1 cellular context compared by ENCODE assay signal in the genomic region with DNA sequence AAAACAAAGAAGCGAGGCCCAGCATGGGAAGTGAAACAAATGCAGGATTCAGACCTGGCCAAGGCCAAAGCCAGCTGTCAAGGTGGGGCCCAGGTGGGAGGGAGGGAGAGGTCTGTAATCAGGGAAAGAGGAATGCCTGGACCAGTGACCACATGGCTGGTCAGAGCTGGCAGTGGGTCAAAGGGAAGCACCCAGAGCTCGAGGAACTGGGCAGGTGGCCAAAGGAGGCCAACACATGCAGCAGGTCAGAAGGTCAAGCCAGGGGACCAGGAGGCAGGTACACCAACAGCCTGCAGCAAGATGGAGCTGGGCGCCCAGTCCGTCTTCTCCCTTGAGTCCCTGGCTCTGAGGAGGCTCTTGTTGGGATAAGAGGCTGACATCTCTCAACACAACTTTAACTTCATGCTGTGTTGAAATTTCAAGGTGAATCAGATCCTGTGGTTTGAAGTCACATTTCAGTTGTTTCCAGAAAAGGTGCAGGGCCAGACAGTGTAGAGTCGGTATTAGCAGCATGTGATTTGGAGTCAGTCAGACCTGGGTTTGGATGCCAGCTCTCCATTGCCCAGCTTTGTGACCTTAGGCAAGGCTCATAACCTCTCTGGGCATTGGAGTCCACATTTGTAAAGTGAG.
TF ChIP-seq lines count a peak whose summit lies in the region.

No MANE protein-coding gene starts in this region.

TF ChIP-seq in HepG2, 621 proteins besides CTCF, POLR2A, EP300 and RAD21 (continued from another document and continues in another):
- TF ChIP-seq, protein P1, sequence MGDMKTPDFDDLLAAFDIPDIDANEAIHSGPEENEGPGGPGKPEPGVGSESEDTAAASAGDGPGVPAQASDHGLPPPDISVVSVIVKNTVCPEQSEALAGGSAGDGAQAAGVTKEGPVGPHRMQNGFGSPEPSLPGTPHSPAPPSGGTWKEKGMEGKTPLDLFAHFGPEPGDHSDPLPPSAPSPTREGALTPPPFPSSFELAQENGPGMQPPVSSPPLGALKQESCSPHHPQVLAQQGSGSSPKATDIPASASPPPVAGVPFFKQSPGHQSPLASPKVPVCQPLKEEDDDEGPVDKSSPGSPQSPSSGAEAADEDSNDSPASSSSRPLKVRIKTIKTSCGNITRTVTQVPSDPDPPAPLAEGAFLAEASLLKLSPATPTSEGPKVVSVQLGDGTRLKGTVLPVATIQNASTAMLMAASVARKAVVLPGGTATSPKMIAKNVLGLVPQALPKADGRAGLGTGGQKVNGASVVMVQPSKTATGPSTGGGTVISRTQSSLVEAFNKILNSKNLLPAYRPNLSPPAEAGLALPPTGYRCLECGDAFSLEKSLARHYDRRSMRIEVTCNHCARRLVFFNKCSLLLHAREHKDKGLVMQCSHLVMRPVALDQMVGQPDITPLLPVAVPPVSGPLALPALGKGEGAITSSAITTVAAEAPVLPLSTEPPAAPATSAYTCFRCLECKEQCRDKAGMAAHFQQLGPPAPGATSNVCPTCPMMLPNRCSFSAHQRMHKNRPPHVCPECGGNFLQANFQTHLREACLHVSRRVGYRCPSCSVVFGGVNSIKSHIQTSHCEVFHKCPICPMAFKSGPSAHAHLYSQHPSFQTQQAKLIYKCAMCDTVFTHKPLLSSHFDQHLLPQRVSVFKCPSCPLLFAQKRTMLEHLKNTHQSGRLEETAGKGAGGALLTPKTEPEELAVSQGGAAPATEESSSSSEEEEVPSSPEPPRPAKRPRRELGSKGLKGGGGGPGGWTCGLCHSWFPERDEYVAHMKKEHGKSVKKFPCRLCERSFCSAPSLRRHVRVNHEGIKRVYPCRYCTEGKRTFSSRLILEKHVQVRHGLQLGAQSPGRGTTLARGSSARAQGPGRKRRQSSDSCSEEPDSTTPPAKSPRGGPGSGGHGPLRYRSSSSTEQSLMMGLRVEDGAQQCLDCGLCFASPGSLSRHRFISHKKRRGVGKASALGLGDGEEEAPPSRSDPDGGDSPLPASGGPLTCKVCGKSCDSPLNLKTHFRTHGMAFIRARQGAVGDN (CRISPR knock-in tag; IDR thresholded peaks at IDR 0.05) = peak; percentile 90
- TF ChIP-seq TSC22D2 (CRISPR knock-in tag; IDR thresholded peaks at IDR 0.05; ENCODE audit: borderline replicate concordance) = no peak
- TF ChIP-seq, protein P2, sequence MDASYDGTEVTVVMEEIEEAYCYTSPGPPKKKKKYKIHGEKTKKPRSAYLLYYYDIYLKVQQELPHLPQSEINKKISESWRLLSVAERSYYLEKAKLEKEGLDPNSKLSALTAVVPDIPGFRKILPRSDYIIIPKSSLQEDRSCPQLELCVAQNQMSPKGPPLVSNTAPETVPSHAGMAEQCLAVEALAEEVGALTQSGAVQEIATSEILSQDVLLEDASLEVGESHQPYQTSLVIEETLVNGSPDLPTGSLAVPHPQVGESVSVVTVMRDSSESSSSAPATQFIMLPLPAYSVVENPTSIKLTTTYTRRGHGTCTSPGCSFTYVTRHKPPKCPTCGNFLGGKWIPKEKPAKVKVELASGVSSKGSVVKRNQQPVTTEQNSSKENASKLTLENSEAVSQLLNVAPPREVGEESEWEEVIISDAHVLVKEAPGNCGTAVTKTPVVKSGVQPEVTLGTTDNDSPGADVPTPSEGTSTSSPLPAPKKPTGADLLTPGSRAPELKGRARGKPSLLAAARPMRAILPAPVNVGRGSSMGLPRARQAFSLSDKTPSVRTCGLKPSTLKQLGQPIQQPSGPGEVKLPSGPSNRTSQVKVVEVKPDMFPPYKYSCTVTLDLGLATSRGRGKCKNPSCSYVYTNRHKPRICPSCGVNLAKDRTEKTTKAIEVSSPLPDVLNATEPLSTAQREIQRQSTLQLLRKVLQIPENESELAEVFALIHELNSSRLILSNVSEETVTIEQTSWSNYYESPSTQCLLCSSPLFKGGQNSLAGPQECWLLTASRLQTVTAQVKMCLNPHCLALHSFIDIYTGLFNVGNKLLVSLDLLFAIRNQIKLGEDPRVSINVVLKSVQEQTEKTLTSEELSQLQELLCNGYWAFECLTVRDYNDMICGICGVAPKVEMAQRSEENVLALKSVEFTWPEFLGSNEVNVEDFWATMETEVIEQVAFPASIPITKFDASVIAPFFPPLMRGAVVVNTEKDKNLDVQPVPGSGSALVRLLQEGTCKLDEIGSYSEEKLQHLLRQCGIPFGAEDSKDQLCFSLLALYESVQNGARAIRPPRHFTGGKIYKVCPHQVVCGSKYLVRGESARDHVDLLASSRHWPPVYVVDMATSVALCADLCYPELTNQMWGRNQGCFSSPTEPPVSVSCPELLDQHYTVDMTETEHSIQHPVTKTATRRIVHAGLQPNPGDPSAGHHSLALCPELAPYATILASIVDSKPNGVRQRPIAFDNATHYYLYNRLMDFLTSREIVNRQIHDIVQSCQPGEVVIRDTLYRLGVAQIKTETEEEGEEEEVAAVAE (CRISPR knock-in tag; IDR thresholded peaks at IDR 0.05; ENCODE audit: borderline replicate concordance) = no peak
- peak; percentile 23; the same call in 1 of the 2 replicates for TF ChIP-seq KDM2A (CRISPR knock-in tag; IDR thresholded peaks at IDR 0.05; ENCODE audit: borderline replicate concordance, low read depth)
- TF ChIP-seq HOXD1 (CRISPR knock-in tag; IDR thresholded peaks at IDR 0.05) = peak; percentile 37; the same call in 1 of the 2 replicates
- peak; percentile 54; the same call in 1 of the 2 replicates for TF ChIP-seq NCOA2 (CRISPR knock-in tag; IDR thresholded peaks at IDR 0.05)
- peak; percentile 41; the same call in 1 of the 2 replicates for TF ChIP-seq MTA1 (CRISPR knock-in tag; IDR thresholded peaks at IDR 0.05; ENCODE audit: borderline replicate concordance)
- TF ChIP-seq ZNF468 (CRISPR knock-in tag; IDR thresholded peaks at IDR 0.05) = no peak
- TF ChIP-seq, protein P3, sequence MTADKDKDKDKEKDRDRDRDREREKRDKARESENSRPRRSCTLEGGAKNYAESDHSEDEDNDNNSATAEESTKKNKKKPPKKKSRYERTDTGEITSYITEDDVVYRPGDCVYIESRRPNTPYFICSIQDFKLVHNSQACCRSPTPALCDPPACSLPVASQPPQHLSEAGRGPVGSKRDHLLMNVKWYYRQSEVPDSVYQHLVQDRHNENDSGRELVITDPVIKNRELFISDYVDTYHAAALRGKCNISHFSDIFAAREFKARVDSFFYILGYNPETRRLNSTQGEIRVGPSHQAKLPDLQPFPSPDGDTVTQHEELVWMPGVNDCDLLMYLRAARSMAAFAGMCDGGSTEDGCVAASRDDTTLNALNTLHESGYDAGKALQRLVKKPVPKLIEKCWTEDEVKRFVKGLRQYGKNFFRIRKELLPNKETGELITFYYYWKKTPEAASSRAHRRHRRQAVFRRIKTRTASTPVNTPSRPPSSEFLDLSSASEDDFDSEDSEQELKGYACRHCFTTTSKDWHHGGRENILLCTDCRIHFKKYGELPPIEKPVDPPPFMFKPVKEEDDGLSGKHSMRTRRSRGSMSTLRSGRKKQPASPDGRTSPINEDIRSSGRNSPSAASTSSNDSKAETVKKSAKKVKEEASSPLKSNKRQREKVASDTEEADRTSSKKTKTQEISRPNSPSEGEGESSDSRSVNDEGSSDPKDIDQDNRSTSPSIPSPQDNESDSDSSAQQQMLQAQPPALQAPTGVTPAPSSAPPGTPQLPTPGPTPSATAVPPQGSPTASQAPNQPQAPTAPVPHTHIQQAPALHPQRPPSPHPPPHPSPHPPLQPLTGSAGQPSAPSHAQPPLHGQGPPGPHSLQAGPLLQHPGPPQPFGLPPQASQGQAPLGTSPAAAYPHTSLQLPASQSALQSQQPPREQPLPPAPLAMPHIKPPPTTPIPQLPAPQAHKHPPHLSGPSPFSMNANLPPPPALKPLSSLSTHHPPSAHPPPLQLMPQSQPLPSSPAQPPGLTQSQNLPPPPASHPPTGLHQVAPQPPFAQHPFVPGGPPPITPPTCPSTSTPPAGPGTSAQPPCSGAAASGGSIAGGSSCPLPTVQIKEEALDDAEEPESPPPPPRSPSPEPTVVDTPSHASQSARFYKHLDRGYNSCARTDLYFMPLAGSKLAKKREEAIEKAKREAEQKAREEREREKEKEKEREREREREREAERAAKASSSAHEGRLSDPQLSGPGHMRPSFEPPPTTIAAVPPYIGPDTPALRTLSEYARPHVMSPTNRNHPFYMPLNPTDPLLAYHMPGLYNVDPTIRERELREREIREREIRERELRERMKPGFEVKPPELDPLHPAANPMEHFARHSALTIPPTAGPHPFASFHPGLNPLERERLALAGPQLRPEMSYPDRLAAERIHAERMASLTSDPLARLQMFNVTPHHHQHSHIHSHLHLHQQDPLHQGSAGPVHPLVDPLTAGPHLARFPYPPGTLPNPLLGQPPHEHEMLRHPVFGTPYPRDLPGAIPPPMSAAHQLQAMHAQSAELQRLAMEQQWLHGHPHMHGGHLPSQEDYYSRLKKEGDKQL (CRISPR knock-in tag; IDR thresholded peaks at IDR 0.05; ENCODE audit: low read depth) = 0 out of 2 replicates have a peak, but pooled peaks have one; percentile 25
- 0 out of 2 replicates have a peak, but pooled peaks have one; percentile 34 for TF ChIP-seq ZFP36L1 (CRISPR knock-in tag; IDR thresholded peaks at IDR 0.05)
- TF ChIP-seq ZNF567 (CRISPR knock-in tag; IDR thresholded peaks at IDR 0.05; ENCODE audit: borderline replicate concordance) = no peak
- TF ChIP-seq LRRFIP1 (CRISPR knock-in tag; conservative IDR thresholded peaks at IDR 0.05) = no peak
- no peak for TF ChIP-seq ETV5 (CRISPR knock-in tag; IDR thresholded peaks at IDR 0.05; ENCODE audit: borderline replicate concordance)
- TF ChIP-seq PRDM10 (CRISPR knock-in tag; IDR thresholded peaks at IDR 0.05; ENCODE audit: low read depth) = no peak
- peak; percentile 64 for TF ChIP-seq FOXA3 (CRISPR knock-in tag; IDR thresholded peaks at IDR 0.05)
- TF ChIP-seq DZIP1 (CRISPR knock-in tag; IDR thresholded peaks at IDR 0.05) = no peak
- 0 out of 2 replicates have a peak, but pooled peaks have one; percentile 28 for TF ChIP-seq ZBTB7B (CRISPR knock-in tag; IDR thresholded peaks at IDR 0.05)
- peak; percentile 46; the same call in 1 of the 2 replicates for TF ChIP-seq CREM (IDR thresholded peaks at IDR 0.05)
- no peak for TF ChIP-seq CREM (CRISPR knock-in tag; IDR thresholded peaks at IDR 0.05)
- TF ChIP-seq MEF2D (CRISPR knock-in tag; IDR thresholded peaks at IDR 0.05) = peak; percentile 40; the same call in 1 of the 2 replicates
- no peak for TF ChIP-seq ZNF773 (CRISPR knock-in tag; IDR thresholded peaks at IDR 0.05; ENCODE audit: borderline replicate concordance)
- peak; percentile 42; the same call in 1 of the 2 replicates for TF ChIP-seq FOXK2 (IDR thresholded peaks at IDR 0.05)
- TF ChIP-seq NFKB2 (CRISPR knock-in tag; IDR thresholded peaks at IDR 0.05; ENCODE audit: borderline replicate concordance) = no peak
- no peak for TF ChIP-seq SATB2 (CRISPR knock-in tag; IDR thresholded peaks at IDR 0.05)
- no peak for TF ChIP-seq ZNF20 (CRISPR knock-in tag; IDR thresholded peaks at IDR 0.05)
- TF ChIP-seq, protein P4, sequence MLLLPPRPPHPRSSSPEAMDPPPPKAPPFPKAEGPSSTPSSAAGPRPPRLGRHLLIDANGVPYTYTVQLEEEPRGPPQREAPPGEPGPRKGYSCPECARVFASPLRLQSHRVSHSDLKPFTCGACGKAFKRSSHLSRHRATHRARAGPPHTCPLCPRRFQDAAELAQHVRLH (CRISPR knock-in tag; IDR thresholded peaks at IDR 0.05; ENCODE audit: borderline replicate concordance, low read depth) = no peak
